ENCODE assay signal across 1 cellular context in the genomic region with DNA sequence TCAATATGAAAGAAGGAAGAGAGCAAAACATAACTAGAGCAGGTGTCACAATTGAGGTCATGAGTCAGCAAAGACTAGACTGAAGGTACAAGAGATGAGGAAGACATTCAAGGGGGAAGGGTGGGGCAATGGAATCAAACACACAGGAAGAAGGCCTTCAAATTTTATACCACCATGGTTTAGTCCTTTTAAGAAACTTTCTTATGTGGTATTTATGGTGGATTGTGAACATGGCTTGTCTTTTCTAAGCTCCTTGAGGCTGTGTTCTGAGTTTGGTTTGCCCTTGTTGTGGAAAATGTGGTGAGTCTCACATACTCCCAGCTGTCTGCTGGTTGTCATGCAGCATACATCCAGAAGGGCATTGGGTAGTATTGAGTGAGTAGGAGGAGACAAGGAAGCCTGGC.
TF ChIP-seq lines count a peak whose summit lies in the region.

No MANE protein-coding gene starts in this region.

TF ChIP-seq in K562, 482 proteins besides CTCF, POLR2A, EP300 and RAD21 (continued from another document):
- no peak for TF ChIP-seq RBM39 (optimal IDR thresholded peaks at IDR 0.05; ENCODE audit: low read depth, low read length)
- no peak for TF ChIP-seq ZNF3 (CRISPR knock-in tag; IDR thresholded peaks at IDR 0.05)
- TF ChIP-seq SIRT6 (IDR thresholded peaks at IDR 0.05; ENCODE audit: low read depth, low read length), result no peak
- TF ChIP-seq ZNF583 (CRISPR knock-in tag; IDR thresholded peaks at IDR 0.05), result no peak
- peak; percentile 85 for TF ChIP-seq ZNF316 (IDR thresholded peaks at IDR 0.05)
- TF ChIP-seq C11orf30 (IDR thresholded peaks at IDR 0.05; ENCODE audit: low read depth), result peak; percentile 77
- TF ChIP-seq, protein P1, sequence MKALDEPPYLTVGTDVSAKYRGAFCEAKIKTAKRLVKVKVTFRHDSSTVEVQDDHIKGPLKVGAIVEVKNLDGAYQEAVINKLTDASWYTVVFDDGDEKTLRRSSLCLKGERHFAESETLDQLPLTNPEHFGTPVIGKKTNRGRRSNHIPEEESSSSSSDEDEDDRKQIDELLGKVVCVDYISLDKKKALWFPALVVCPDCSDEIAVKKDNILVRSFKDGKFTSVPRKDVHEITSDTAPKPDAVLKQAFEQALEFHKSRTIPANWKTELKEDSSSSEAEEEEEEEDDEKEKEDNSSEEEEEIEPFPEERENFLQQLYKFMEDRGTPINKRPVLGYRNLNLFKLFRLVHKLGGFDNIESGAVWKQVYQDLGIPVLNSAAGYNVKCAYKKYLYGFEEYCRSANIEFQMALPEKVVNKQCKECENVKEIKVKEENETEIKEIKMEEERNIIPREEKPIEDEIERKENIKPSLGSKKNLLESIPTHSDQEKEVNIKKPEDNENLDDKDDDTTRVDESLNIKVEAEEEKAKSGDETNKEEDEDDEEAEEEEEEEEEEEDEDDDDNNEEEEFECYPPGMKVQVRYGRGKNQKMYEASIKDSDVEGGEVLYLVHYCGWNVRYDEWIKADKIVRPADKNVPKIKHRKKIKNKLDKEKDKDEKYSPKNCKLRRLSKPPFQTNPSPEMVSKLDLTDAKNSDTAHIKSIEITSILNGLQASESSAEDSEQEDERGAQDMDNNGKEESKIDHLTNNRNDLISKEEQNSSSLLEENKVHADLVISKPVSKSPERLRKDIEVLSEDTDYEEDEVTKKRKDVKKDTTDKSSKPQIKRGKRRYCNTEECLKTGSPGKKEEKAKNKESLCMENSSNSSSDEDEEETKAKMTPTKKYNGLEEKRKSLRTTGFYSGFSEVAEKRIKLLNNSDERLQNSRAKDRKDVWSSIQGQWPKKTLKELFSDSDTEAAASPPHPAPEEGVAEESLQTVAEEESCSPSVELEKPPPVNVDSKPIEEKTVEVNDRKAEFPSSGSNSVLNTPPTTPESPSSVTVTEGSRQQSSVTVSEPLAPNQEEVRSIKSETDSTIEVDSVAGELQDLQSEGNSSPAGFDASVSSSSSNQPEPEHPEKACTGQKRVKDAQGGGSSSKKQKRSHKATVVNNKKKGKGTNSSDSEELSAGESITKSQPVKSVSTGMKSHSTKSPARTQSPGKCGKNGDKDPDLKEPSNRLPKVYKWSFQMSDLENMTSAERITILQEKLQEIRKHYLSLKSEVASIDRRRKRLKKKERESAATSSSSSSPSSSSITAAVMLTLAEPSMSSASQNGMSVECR (CRISPR knock-in tag; IDR thresholded peaks at IDR 0.05), result no peak
- no peak for TF ChIP-seq SP2 (IDR thresholded peaks at IDR 0.05; ENCODE audit: extremely low read depth, low read depth, low read length, poor library complexity, severe bottlenecking)
- no peak for TF ChIP-seq RBM25 (IDR thresholded peaks at IDR 0.05; ENCODE audit: low read depth, low read length, severe bottlenecking)
- TF ChIP-seq SNRNP70 (optimal IDR thresholded peaks at IDR 0.05; ENCODE audit: low read depth, low read length), result no peak
- no peak for TF ChIP-seq ZNF133 (CRISPR knock-in tag; IDR thresholded peaks at IDR 0.05)
- no peak for TF ChIP-seq POLR3G (IDR thresholded peaks at IDR 0.05; ENCODE audit: extremely low read depth, insufficient read length, insufficient replicate concordance)
- TF ChIP-seq, protein P2, sequence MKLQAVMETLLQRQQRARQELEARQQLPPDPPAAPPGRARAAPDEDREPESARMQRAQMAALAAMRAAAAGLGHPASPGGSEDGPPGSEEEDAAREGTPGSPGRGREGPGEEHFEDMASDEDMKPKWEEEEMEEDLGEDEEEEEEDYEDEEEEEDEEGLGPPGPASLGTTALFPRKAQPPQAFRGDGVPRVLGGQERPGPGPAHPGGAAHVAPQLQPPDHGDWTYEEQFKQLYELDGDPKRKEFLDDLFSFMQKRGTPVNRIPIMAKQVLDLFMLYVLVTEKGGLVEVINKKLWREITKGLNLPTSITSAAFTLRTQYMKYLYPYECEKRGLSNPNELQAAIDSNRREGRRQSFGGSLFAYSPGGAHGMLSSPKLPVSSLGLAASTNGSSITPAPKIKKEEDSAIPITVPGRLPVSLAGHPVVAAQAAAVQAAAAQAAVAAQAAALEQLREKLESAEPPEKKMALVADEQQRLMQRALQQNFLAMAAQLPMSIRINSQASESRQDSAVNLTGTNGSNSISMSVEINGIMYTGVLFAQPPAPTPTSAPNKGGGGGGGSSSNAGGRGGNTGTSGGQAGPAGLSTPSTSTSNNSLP (IDR thresholded peaks at IDR 0.05; ENCODE audit: borderline replicate concordance, low read depth, low read length), result no peak
- TF ChIP-seq, protein P3, sequence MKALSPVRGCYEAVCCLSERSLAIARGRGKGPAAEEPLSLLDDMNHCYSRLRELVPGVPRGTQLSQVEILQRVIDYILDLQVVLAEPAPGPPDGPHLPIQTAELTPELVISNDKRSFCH (CRISPR knock-in tag; IDR thresholded peaks at IDR 0.05), result no peak
- TF ChIP-seq, protein P3 (tag; IDR thresholded peaks at IDR 0.05), result no peak
- TF ChIP-seq, protein P4, sequence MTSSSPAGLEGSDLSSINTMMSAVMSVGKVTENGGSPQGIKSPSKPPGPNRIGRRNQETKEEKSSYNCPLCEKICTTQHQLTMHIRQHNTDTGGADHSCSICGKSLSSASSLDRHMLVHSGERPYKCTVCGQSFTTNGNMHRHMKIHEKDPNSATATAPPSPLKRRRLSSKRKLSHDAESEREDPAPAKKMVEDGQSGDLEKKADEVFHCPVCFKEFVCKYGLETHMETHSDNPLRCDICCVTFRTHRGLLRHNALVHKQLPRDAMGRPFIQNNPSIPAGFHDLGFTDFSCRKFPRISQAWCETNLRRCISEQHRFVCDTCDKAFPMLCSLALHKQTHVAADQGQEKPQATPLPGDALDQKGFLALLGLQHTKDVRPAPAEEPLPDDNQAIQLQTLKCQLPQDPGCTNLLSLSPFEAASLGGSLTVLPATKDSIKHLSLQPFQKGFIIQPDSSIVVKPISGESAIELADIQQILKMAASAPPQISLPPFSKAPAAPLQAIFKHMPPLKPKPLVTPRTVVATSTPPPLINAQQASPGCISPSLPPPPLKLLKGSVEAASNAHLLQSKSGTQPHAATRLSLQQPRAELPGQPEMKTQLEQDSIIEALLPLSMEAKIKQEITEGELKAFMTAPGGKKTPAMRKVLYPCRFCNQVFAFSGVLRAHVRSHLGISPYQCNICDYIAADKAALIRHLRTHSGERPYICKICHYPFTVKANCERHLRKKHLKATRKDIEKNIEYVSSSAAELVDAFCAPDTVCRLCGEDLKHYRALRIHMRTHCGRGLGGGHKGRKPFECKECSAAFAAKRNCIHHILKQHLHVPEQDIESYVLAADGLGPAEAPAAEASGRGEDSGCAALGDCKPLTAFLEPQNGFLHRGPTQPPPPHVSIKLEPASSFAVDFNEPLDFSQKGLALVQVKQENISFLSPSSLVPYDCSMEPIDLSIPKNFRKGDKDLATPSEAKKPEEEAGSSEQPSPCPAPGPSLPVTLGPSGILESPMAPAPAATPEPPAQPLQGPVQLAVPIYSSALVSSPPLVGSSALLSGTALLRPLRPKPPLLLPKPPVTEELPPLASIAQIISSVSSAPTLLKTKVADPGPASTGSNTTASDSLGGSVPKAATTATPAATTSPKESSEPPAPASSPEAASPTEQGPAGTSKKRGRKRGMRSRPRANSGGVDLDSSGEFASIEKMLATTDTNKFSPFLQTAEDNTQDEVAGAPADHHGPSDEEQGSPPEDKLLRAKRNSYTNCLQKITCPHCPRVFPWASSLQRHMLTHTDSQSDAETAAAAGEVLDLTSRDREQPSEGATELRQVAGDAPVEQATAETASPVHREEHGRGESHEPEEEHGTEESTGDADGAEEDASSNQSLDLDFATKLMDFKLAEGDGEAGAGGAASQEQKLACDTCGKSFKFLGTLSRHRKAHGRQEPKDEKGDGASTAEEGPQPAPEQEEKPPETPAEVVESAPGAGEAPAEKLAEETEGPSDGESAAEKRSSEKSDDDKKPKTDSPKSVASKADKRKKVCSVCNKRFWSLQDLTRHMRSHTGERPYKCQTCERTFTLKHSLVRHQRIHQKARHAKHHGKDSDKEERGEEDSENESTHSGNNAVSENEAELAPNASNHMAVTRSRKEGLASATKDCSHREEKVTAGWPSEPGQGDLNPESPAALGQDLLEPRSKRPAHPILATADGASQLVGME (CRISPR knock-in tag; IDR thresholded peaks at IDR 0.05), result no peak
- no peak for TF ChIP-seq CREB1 (IDR thresholded peaks at IDR 0.05)
- TF ChIP-seq CREB1 (CRISPR knock-in tag; IDR thresholded peaks at IDR 0.05), result no peak
- no peak for TF ChIP-seq ZNF586 (CRISPR knock-in tag; conservative IDR thresholded peaks at IDR 0.05)
- peak; percentile 65 for TF ChIP-seq NFE2 (IDR thresholded peaks at IDR 0.05; ENCODE audit: low read depth)
- TF ChIP-seq, protein P5, sequence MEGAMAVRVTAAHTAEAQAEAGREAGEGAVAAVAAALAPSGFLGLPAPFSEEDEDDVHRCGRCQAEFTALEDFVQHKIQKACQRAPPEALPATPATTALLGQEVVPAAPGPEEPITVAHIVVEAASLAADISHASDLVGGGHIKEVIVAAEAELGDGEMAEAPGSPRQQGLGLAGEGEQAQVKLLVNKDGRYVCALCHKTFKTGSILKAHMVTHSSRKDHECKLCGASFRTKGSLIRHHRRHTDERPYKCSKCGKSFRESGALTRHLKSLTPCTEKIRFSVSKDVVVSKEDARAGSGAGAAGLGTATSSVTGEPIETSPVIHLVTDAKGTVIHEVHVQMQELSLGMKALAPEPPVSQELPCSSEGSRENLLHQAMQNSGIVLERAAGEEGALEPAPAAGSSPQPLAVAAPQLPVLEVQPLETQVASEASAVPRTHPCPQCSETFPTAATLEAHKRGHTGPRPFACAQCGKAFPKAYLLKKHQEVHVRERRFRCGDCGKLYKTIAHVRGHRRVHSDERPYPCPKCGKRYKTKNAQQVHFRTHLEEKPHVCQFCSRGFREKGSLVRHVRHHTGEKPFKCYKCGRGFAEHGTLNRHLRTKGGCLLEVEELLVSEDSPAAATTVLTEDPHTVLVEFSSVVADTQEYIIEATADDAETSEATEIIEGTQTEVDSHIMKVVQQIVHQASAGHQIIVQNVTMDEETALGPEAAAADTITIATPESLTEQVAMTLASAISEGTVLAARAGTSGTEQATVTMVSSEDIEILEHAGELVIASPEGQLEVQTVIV (CRISPR knock-in tag; IDR thresholded peaks at IDR 0.05; ENCODE audit: borderline replicate concordance), result no peak
- TF ChIP-seq POLR2H (tag; IDR thresholded peaks at IDR 0.05; ENCODE audit: low read depth), result no peak
- no peak for TF ChIP-seq NR2F6 (CRISPR knock-in tag; IDR thresholded peaks at IDR 0.05)
- 0 out of 2 replicates have a peak, but pooled peaks have one; percentile 1 for TF ChIP-seq MAFK (IDR thresholded peaks at IDR 0.05; ENCODE audit: low read length)
- TF ChIP-seq MAFG (tag; conservative IDR thresholded peaks at IDR 0.05), result peak; percentile 53
- TF ChIP-seq CTBP1 (IDR thresholded peaks at IDR 0.05; ENCODE audit: borderline replicate concordance), result no peak
- no peak for TF ChIP-seq NCOA6 (IDR thresholded peaks at IDR 0.05)
- TF ChIP-seq ZBTB1 (CRISPR knock-in tag; IDR thresholded peaks at IDR 0.05; ENCODE audit: borderline replicate concordance, low read depth), result no peak
- no peak for TF ChIP-seq ETV1 (tag; conservative IDR thresholded peaks at IDR 0.05; ENCODE audit: low read depth)
